16 cellular contexts compared by ENCODE assay signal in genomic region chr5:173413476-173413982, GRCh38.
DNase-seq lines count a peak whose midpoint lies in the region; ATAC-seq, FAIRE-seq and TF ChIP-seq lines count a peak whose summit lies in the region.
"Had no signal": no experiment of that assay in that cellular context is flagged by ENCODE, and none has a peak within 500 bp of the region (broad histone marks: within the 10 kb centered on the region; RNA-seq: fewer than 3 reads in every experiment).

No MANE protein-coding gene starts in this region.

- no peaks in the 10 kb centered on the region for H3K79me1 ChIP-seq in mesenchymal stem cell (replicated peaks; ENCODE audit: low read length, poor library complexity, severe bottlenecking)

- H3K4me3 ChIP-seq in mesenchymal stem cell (ENCODE audit: insufficient read depth in 1 of 2, low read depth in 1 of 2, low read length in 2 of 2) = no peak overlapping the region
- H3K4me3 ChIP-seq in thyroid gland (replicated peaks in 1 of 3) = no peak overlapping the region
- H3K4me3 ChIP-seq in small intestine (ENCODE audit: low read depth in 1 of 2, low read length in 2 of 2) = no peak overlapping the region
- H3K4me3 ChIP-seq: HAP-1 had no signal

- no peak overlapping the region for H2BK12ac ChIP-seq in mesenchymal stem cell (ENCODE audit: low read length in 2 of 2)

- no peak overlapping the region for H2AK5ac ChIP-seq in mesenchymal stem cell (ENCODE audit: low read length, severe bottlenecking)

- no peaks in the 10 kb centered on the region for H3K27me3 ChIP-seq in mesenchymal stem cell (ENCODE audit: control insufficient read depth in 1 of 2, insufficient read depth in 1 of 2, low read length in 2 of 2)
- no peaks in the 10 kb centered on the region for H3K27me3 ChIP-seq in thyroid gland
- peaks cover 0 to 4% of the 10 kb centered on the region in 2 donors for H3K27me3 ChIP-seq in small intestine (ENCODE audit: control insufficient read depth in 2 of 2, insufficient read depth in 2 of 2, low read length in 2 of 2)

- no peak overlapping the region for H2AFZ ChIP-seq in mesenchymal stem cell (ENCODE audit: low read depth, low read length)

- H2BK15ac ChIP-seq in mesenchymal stem cell (ENCODE audit: low read depth, poor library complexity, severe bottlenecking) = peak overlapping the region; percentile 4

- no peak overlapping the region for H2BK120ac ChIP-seq in mesenchymal stem cell (ENCODE audit: low read depth, low read length)

- intact Hi-C loops in thyroid gland (cut with DNase I) = no loop called here

- no peak overlapping the region for H3K4me2 ChIP-seq in mesenchymal stem cell (ENCODE audit: low read length, poor library complexity, severe bottlenecking)

- no peak overlapping the region for H4K91ac ChIP-seq in mesenchymal stem cell (ENCODE audit: low read length)

- ATAC-seq in GM19351 (IDR thresholded peaks at IDR 0.05; ENCODE audit: unreplicated experiment) = no peak

- H3K18ac ChIP-seq in mesenchymal stem cell (ENCODE audit: low read depth in 1 of 2, low read length in 2 of 2) = no peak overlapping the region

- H2BK5ac ChIP-seq in mesenchymal stem cell (ENCODE audit: low read depth, low read length, poor library complexity, severe bottlenecking) = no peak overlapping the region

- H3K9ac ChIP-seq in mesenchymal stem cell (ENCODE audit: low read length) = no peak overlapping the region

- H3K36me3 ChIP-seq in mesenchymal stem cell (ENCODE audit: control insufficient read depth in 1 of 2, insufficient read depth in 2 of 2, low read depth in 1 of 2, low read length in 2 of 2) = no peaks in the 10 kb centered on the region
- no peaks in the 10 kb centered on the region for H3K36me3 ChIP-seq in thyroid gland
- no peaks in the 10 kb centered on the region for H3K36me3 ChIP-seq in small intestine (ENCODE audit: control insufficient read depth in 2 of 2, insufficient read depth in 2 of 2, low read length in 2 of 2)
- H3K36me3 ChIP-seq: HAP-1 had no signal

- FAIRE-seq in RCC 7860 (lab: Jason Lieb, UNC) (peak; percentile 84), small intestine (lab: Jason Lieb, UNC) (no peak)
- FAIRE-seq: GM12892 had no signal

- peak overlapping the region; percentile 45 for H3K27ac ChIP-seq in mesenchymal stem cell (ENCODE audit: low read length, poor library complexity, severe bottlenecking)
- H3K27ac ChIP-seq in thyroid gland = peak overlapping the region; percentile 73 to 98 (median 87)
- H3K27ac ChIP-seq in small intestine (ENCODE audit: low read depth in 1 of 2, low read length in 1 of 2) = no peak overlapping the region
- H3K27ac ChIP-seq: 22Rv1, HL-60 had no signal

- H3K4me1 ChIP-seq in mesenchymal stem cell (ENCODE audit: control insufficient read depth, insufficient read depth, low read depth, low read length) (peaks cover 11% of the 10 kb centered on the region), thyroid gland (peaks cover 36 to 45% of the 10 kb centered on the region in 2 donors), small intestine (ENCODE audit: control insufficient read depth in 2 of 2, insufficient read depth in 1 of 2, low read depth in 1 of 2, low read length in 1 of 2) (no peaks in the 10 kb centered on the region)
- H3K4me1 ChIP-seq: HAP-1 had no signal

- no peak overlapping the region for H3K23ac ChIP-seq in mesenchymal stem cell (ENCODE audit: low read length in 2 of 2)

- WGBS in mesenchymal stem cell = 98% methylated on average over 5 of the region's 5 CpGs
- 94% methylated on average over 5 of the region's 5 CpGs for whole genome bisulfite sequencing in thyroid gland, 2 donors
- WGBS in small intestine, 3 donors = 89 to 93% (median 93%) methylated on average over 5 of the region's 5 CpGs

- no peak overlapping the region for H4K8ac ChIP-seq in mesenchymal stem cell (ENCODE audit: low read length)

- TF ChIP-seq POLR2A in thyroid gland (IDR thresholded peaks at IDR 0.05) = no peak

- DNase-seq in DMS53 (lab: John Stamatoyannopoulos, UW) (peak; percentile 17), DMS53 treated with DMSO at 0.1 percent for 48 hours (lab: John Stamatoyannopoulos, UW; ENCODE audit: unreplicated experiment) (no peak), RCC 7860 (ENCODE audit: low spot score) (peak; percentile 91), mesenchymal stem cell (no peak), thyroid gland (peak in 1 of 2 donors; percentile 46), small intestine (no peak), Ammon's horn (ENCODE audit: low spot score) (no peak)
- DNase-seq: CD4-positive, alpha-beta T cell; DND-41; GDM1; GOT3 had no signal

- no peak overlapping the region for H3K14ac ChIP-seq in mesenchymal stem cell (ENCODE audit: low read length in 2 of 2)

- no peak for TF ChIP-seq CTCF in thyroid gland (IDR thresholded peaks at IDR 0.05)

- H3K9me3 ChIP-seq in mesenchymal stem cell (ENCODE audit: control insufficient read depth, low read length) (peaks cover 4% of the 10 kb centered on the region), thyroid gland (no peaks in the 10 kb centered on the region), small intestine (ENCODE audit: control insufficient read depth, low read depth) (no peaks in the 10 kb centered on the region)
- H3K9me3 ChIP-seq: HAP-1 had no signal

- H3K4ac ChIP-seq in mesenchymal stem cell (ENCODE audit: low read depth in 1 of 2, low read length in 2 of 2) = no peak overlapping the region

Comparison
In these comparisons a context has a peak if more than half of its experiments do, and no peak if none do; other contexts are left out.
1. DNase-seq: peak in DMS53 (single experiment) and RCC 7860 (single experiment); none in DMS53 treated with DMSO at 0.1 percent for 48 hours (single experiment), mesenchymal stem cell (single experiment), small intestine (single experiment) and Ammon's horn (single experiment).
2. H3K27ac ChIP-seq: peak in mesenchymal stem cell (single experiment) and thyroid gland (3 of 3); none in small intestine (0 of 2).